Comparison of ENCODE assay signal across 1 cellular context in genomic region chr3:169662215-169663070, GRCh38.
TF ChIP-seq lines count a peak whose summit lies in the region.

No MANE protein-coding gene starts in this region.

TF ChIP-seq in K562, 482 proteins besides CTCF, POLR2A, EP300 and RAD21 (continued from another document and continues in another):
- no peak for TF ChIP-seq ATF1 (CRISPR knock-in tag; IDR thresholded peaks at IDR 0.05)
- TF ChIP-seq ATF1 (tag; IDR thresholded peaks at IDR 0.05) = no peak
- no peak for TF ChIP-seq BRD9 (IDR thresholded peaks at IDR 0.05; ENCODE audit: low read depth, partially characterized antibody)
- TF ChIP-seq, protein P1, sequence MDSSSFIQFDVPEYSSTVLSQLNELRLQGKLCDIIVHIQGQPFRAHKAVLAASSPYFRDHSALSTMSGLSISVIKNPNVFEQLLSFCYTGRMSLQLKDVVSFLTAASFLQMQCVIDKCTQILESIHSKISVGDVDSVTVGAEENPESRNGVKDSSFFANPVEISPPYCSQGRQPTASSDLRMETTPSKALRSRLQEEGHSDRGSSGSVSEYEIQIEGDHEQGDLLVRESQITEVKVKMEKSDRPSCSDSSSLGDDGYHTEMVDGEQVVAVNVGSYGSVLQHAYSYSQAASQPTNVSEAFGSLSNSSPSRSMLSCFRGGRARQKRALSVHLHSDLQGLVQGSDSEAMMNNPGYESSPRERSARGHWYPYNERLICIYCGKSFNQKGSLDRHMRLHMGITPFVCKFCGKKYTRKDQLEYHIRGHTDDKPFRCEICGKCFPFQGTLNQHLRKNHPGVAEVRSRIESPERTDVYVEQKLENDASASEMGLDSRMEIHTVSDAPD (CRISPR knock-in tag; IDR thresholded peaks at IDR 0.05) = no peak
- no peak for TF ChIP-seq XRCC3 (IDR thresholded peaks at IDR 0.05)
- no peak for TF ChIP-seq RFX7 (CRISPR knock-in tag; IDR thresholded peaks at IDR 0.05)
- no peak for TF ChIP-seq TRIM28 (IDR thresholded peaks at IDR 0.05)
- no peak for TF ChIP-seq FOXK1 (CRISPR knock-in tag; IDR thresholded peaks at IDR 0.05; ENCODE audit: borderline replicate concordance)
- TF ChIP-seq SRSF7 (optimal IDR thresholded peaks at IDR 0.05; ENCODE audit: low read depth, low read length) = no peak
- TF ChIP-seq HMG20B (CRISPR knock-in tag; IDR thresholded peaks at IDR 0.05) = no peak
- TF ChIP-seq, protein P2, sequence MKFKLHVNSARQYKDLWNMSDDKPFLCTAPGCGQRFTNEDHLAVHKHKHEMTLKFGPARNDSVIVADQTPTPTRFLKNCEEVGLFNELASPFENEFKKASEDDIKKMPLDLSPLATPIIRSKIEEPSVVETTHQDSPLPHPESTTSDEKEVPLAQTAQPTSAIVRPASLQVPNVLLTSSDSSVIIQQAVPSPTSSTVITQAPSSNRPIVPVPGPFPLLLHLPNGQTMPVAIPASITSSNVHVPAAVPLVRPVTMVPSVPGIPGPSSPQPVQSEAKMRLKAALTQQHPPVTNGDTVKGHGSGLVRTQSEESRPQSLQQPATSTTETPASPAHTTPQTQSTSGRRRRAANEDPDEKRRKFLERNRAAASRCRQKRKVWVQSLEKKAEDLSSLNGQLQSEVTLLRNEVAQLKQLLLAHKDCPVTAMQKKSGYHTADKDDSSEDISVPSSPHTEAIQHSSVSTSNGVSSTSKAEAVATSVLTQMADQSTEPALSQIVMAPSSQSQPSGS (CRISPR knock-in tag; IDR thresholded peaks at IDR 0.05) = no peak
- TF ChIP-seq ARID3B (CRISPR knock-in tag; IDR thresholded peaks at IDR 0.05; ENCODE audit: borderline replicate concordance) = no peak
- TF ChIP-seq ZNF740 (CRISPR knock-in tag; IDR thresholded peaks at IDR 0.05) = no peak
- peak in 1 of 2 experiments; percentile 57; a peak in 1 of 4 replicates for TF ChIP-seq ZNF740 (tag; IDR thresholded peaks at IDR 0.05)
- no peak for TF ChIP-seq MTF1 (CRISPR knock-in tag; IDR thresholded peaks at IDR 0.05; ENCODE audit: borderline replicate concordance)
- no peak for TF ChIP-seq SNRNP70 (optimal IDR thresholded peaks at IDR 0.05; ENCODE audit: low read depth, low read length)
- no peak for TF ChIP-seq ARID4B (CRISPR knock-in tag; IDR thresholded peaks at IDR 0.05)
- no peak for TF ChIP-seq ZC3H4 (CRISPR knock-in tag; IDR thresholded peaks at IDR 0.05; ENCODE audit: borderline replicate concordance)
- peak; percentile 81 to 82 for TF ChIP-seq NRF1 (conservative IDR thresholded peaks at IDR 0.05 in 1 of 2, IDR thresholded peaks at IDR 0.05 in 1 of 2)
- no peak for TF ChIP-seq MXI1 (IDR thresholded peaks at IDR 0.05; ENCODE audit: low read depth, low read length)
- TF ChIP-seq, protein P3, sequence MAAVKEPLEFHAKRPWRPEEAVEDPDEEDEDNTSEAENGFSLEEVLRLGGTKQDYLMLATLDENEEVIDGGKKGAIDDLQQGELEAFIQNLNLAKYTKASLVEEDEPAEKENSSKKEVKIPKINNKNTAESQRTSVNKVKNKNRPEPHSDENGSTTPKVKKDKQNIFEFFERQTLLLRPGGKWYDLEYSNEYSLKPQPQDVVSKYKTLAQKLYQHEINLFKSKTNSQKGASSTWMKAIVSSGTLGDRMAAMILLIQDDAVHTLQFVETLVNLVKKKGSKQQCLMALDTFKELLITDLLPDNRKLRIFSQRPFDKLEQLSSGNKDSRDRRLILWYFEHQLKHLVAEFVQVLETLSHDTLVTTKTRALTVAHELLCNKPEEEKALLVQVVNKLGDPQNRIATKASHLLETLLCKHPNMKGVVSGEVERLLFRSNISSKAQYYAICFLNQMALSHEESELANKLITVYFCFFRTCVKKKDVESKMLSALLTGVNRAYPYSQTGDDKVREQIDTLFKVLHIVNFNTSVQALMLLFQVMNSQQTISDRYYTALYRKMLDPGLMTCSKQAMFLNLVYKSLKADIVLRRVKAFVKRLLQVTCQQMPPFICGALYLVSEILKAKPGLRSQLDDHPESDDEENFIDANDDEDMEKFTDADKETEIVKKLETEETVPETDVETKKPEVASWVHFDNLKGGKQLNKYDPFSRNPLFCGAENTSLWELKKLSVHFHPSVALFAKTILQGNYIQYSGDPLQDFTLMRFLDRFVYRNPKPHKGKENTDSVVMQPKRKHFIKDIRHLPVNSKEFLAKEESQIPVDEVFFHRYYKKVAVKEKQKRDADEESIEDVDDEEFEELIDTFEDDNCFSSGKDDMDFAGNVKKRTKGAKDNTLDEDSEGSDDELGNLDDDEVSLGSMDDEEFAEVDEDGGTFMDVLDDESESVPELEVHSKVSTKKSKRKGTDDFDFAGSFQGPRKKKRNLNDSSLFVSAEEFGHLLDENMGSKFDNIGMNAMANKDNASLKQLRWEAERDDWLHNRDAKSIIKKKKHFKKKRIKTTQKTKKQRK (IDR thresholded peaks at IDR 0.05; ENCODE audit: borderline replicate concordance, low read depth, low read length) = no peak
- TF ChIP-seq, protein P4, sequence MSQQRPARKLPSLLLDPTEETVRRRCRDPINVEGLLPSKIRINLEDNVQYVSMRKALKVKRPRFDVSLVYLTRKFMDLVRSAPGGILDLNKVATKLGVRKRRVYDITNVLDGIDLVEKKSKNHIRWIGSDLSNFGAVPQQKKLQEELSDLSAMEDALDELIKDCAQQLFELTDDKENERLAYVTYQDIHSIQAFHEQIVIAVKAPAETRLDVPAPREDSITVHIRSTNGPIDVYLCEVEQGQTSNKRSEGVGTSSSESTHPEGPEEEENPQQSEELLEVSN (IDR thresholded peaks at IDR 0.05; ENCODE audit: borderline replicate concordance in 1 of 2, extremely low read depth in 1 of 2, insufficient read depth in 1 of 2, insufficient read length in 1 of 2, low read depth in 1 of 2, low read length in 1 of 2, poor library complexity in 1 of 2, severe bottlenecking in 1 of 2) = peak; percentile 16 to 75
- no peak for TF ChIP-seq ZNF75A (CRISPR knock-in tag; IDR thresholded peaks at IDR 0.05)
- no peak for TF ChIP-seq KDM1A (IDR thresholded peaks at IDR 0.05)
- TF ChIP-seq ZEB2 (IDR thresholded peaks at IDR 0.05) = no peak
- TF ChIP-seq MTA1 (IDR thresholded peaks at IDR 0.05; ENCODE audit: borderline replicate concordance) = no peak
- TF ChIP-seq, protein P5, sequence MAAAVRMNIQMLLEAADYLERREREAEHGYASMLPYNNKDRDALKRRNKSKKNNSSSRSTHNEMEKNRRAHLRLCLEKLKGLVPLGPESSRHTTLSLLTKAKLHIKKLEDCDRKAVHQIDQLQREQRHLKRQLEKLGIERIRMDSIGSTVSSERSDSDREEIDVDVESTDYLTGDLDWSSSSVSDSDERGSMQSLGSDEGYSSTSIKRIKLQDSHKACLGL (CRISPR knock-in tag; IDR thresholded peaks at IDR 0.05; ENCODE audit: borderline replicate concordance, poor library complexity, severe bottlenecking) = no peak
- no peak for TF ChIP-seq FUS (optimal IDR thresholded peaks at IDR 0.05; ENCODE audit: low read depth, low read length)
- no peak for TF ChIP-seq GTF2B (IDR thresholded peaks at IDR 0.05; ENCODE audit: extremely low read depth, insufficient read length)
- no peak for TF ChIP-seq BRF2 (IDR thresholded peaks at IDR 0.05; ENCODE audit: borderline replicate concordance, insufficient read depth, insufficient read length)
- no peak for TF ChIP-seq NR4A1 (CRISPR knock-in tag; IDR thresholded peaks at IDR 0.05)
- no peak for TF ChIP-seq NR4A1 (tag; IDR thresholded peaks at IDR 0.05)
- no peak for TF ChIP-seq ZBTB8A (IDR thresholded peaks at IDR 0.05; ENCODE audit: partially characterized antibody)
- no peak for TF ChIP-seq KLF16 (IDR thresholded peaks at IDR 0.05)
- no peak for TF ChIP-seq KHSRP (IDR thresholded peaks at IDR 0.05)
- no peak for TF ChIP-seq NCOR1 (IDR thresholded peaks at IDR 0.05)
- TF ChIP-seq TEAD4 (IDR thresholded peaks at IDR 0.05; ENCODE audit: low read length) = no peak
- TF ChIP-seq TEAD4 (CRISPR knock-in tag; IDR thresholded peaks at IDR 0.05; ENCODE audit: borderline replicate concordance) = no peak
- TF ChIP-seq FOXP1 (CRISPR knock-in tag; IDR thresholded peaks at IDR 0.05) = peak; percentile 55; the same call in 1 of the 2 replicates
- peak; percentile 52 for TF ChIP-seq HMGN3 (IDR thresholded peaks at IDR 0.05; ENCODE audit: borderline replicate concordance, extremely low read depth, insufficient read length, low read depth, low read length)
- TF ChIP-seq PHF8 (IDR thresholded peaks at IDR 0.05; ENCODE audit: borderline replicate concordance, low read length) = peak; percentile 14; the same call in 1 of the 2 replicates
- TF ChIP-seq TEAD1 (CRISPR knock-in tag; IDR thresholded peaks at IDR 0.05) = 0 out of 4 replicates have a peak, but pooled peaks of 1 of the 2 experiments have one; percentile 47
- TF ChIP-seq ATF4 (CRISPR knock-in tag; IDR thresholded peaks at IDR 0.05) = no peak
- no peak for TF ChIP-seq BRF1 (IDR thresholded peaks at IDR 0.05; ENCODE audit: borderline replicate concordance, extremely low read depth, insufficient read length)
- no peak for TF ChIP-seq SLC30A9 (CRISPR knock-in tag; IDR thresholded peaks at IDR 0.05)
- TF ChIP-seq PYGO2 (tag; IDR thresholded peaks at IDR 0.05) = no peak
- TF ChIP-seq GABPB2 (CRISPR knock-in tag; conservative IDR thresholded peaks at IDR 0.05) = no peak
- TF ChIP-seq C11orf30 (IDR thresholded peaks at IDR 0.05; ENCODE audit: low read depth) = no peak
- TF ChIP-seq PHF21A (IDR thresholded peaks at IDR 0.05; ENCODE audit: borderline replicate concordance, low read depth) = no peak
- TF ChIP-seq ZNF184 (CRISPR knock-in tag; IDR thresholded peaks at IDR 0.05) = no peak
